11 cellular contexts compared by ENCODE assay signal in genomic region chr1:86504130-86504479, GRCh38. TPM values are rescaled to one million over a fixed set of nuclear protein-coding genes. Genes with fewer than 3 reads are reported as not detected.
DNase-seq lines count a peak whose midpoint lies in the region; ATAC-seq and TF ChIP-seq lines count a peak whose summit lies in the region.
"Had no signal": no experiment of that assay in that cellular context is flagged by ENCODE, and none has a peak within 500 bp of the region (broad histone marks: within the 10 kb centered on the region; RNA-seq: fewer than 3 reads in every experiment).

No MANE protein-coding gene starts in this region.

- DNase-seq in PC-3 (no peak), fibroblast of pulmonary artery (ENCODE audit: low read depth) (peak; percentile 31), NCI-H226 (no peak), activated T-cell treated with anti-CD3 and anti-CD28 coated beads for 4 hours (no peak)
- DNase-seq in stimulated activated CD4-positive, alpha-beta T cell treated with anti-CD3 and anti-CD28 coated beads, Interleukin-4, amount 100 ng/mL, for 1 hour, result no peak
- DNase-seq: activated CD4-positive, alpha-beta T cell treated with anti-CD3 and anti-CD28 coated beads for 1 hour; NCI-H1694 treated with DMSO at 0.1 percent for 48 hours had no signal

- no peaks in the 10 kb centered on the region for H3K79me2 ChIP-seq in PC-3 (ENCODE audit: low read length)

- H3K27me3 ChIP-seq in PC-3 (ENCODE audit: low read length) (no peaks in the 10 kb centered on the region), muscle layer of duodenum (ENCODE audit: low read depth, low read length) (no peaks in the 10 kb centered on the region)

- BruUV-seq in PC-3 (replicated peaks; lab: Mats Ljungman, UMichigan), result no TSS peak

- POLR2A ChIA-PET in PC-3 (lab: Charles Lee; ENCODE audit: unreplicated experiment), result no interaction called here

- H3K9me3 ChIP-seq in PC-3 (ENCODE audit: low read length) (no peaks in the 10 kb centered on the region), muscle layer of duodenum (ENCODE audit: control insufficient read depth in 1 of 2, low read length in 2 of 2) (no peaks in the 10 kb centered on the region)

- H3F3A ChIP-seq in PC-3 (ENCODE audit: low read length, unreplicated experiment), result no peaks in the 10 kb centered on the region

- CTCF ChIA-PET in PC-3 (lab: Charles Lee), result interaction anchor here (0.6 kb wide), 1 partner anchor 200 kb away, joined by 3 read pairs; no protein-coding TSS in a partner anchor

- TF ChIP-seq CTCF in 22Rv1 (IDR thresholded peaks at IDR 0.05), result no peak
- no peak for TF ChIP-seq CTCF in PC-3 (conservative IDR thresholded peaks at IDR 0.05; ENCODE audit: low read depth, low read length)
- no peak for TF ChIP-seq CTCF in fibroblast of pulmonary artery (IDR thresholded peaks at IDR 0.05; ENCODE audit: low read length, missing control alignments)

- no peaks in the 10 kb centered on the region for H4K20me1 ChIP-seq in PC-3 (ENCODE audit: low read length)

- H3K36me3 ChIP-seq in PC-3 (ENCODE audit: low read depth, low read length) (peaks cover 3% of the 10 kb centered on the region; the same call in 1 of the 2 replicates), muscle layer of duodenum (ENCODE audit: control insufficient read depth in 1 of 2, insufficient read depth in 2 of 2, low read length in 2 of 2) (no peaks in the 10 kb centered on the region)

- H3K9ac ChIP-seq in PC-3 (ENCODE audit: low read length), result no peak overlapping the region

- H2AFZ ChIP-seq in PC-3 (ENCODE audit: low read length), result 0 out of 2 replicates have a peak overlapping the region, but pooled peaks have one; percentile 88

- ATAC-seq in PC-3, result no peak
- no peak for ATAC-seq in GM21447 (IDR thresholded peaks at IDR 0.05; ENCODE audit: unreplicated experiment)

- H3K4me1 ChIP-seq in PC-3 (ENCODE audit: insufficient read depth, low read length), result peaks cover 16% of the 10 kb centered on the region
- peaks cover 4 to 31% of the 10 kb centered on the region in 2 donors for H3K4me1 ChIP-seq in muscle layer of duodenum (ENCODE audit: control insufficient read depth in 1 of 2, insufficient read depth in 2 of 2, low read length in 2 of 2)

- H3K4me3 ChIP-seq in PC-3 (ENCODE audit: low read length), result no peak overlapping the region
- no peak overlapping the region for H3K4me3 ChIP-seq in fibroblast of pulmonary artery (replicated peaks; ENCODE audit: low read depth, low read length)
- H3K4me3 ChIP-seq in muscle layer of duodenum (ENCODE audit: low read depth in 1 of 2, low read length in 2 of 2), result peak overlapping the region; percentile 35 to 51

- intact Hi-C loops in PC-3 (cut with micrococcal nuclease), result loop anchor here (5.0 to 10.0 kb wide), 2 partner anchors 181 to 238 kb away; no protein-coding TSS in a partner anchor

- no peaks in the 10 kb centered on the region for H3K9me2 ChIP-seq in PC-3 (replicated peaks; ENCODE audit: low read length)

- no peak overlapping the region for H3K4me2 ChIP-seq in PC-3 (ENCODE audit: low read length)

- peak overlapping the region; percentile 51; the same call in 1 of the 2 replicates for H3K27ac ChIP-seq in 22Rv1
- H3K27ac ChIP-seq in PC-3 (ENCODE audit: low read length), result no peak overlapping the region
- H3K27ac ChIP-seq in muscle layer of duodenum (ENCODE audit: low read length), result peak overlapping the region; percentile 25
- H3K27ac ChIP-seq: HL-60 had no signal

RNA-seq across cellular contexts. Expression of gene CLCA1, which starts 35.4 kb away (rescaled TPM):
- total RNA-seq in PC-3 (2014; rRNA removed), result not detected in 2 replicates

RNA-seq across cellular contexts. Expression of gene CLCA4, which starts 42.8 kb away (rescaled TPM):
- total RNA-seq in PC-3 (2014; rRNA removed), result not detected in 2 replicates

Comparison
In these comparisons a context has a peak if more than half of its experiments do, and no peak if none do; other contexts are left out.
1. H3K4me3 ChIP-seq: peak in muscle layer of duodenum (2 of 2); none in PC-3 (single experiment) and fibroblast of pulmonary artery (single experiment).